8 cellular contexts compared by ENCODE assay signal in genomic region chr2:6909431-6910385, GRCh38. TPM values are rescaled to one million over a fixed set of nuclear protein-coding genes. Genes with fewer than 3 reads are reported as not detected.
A peak's percentile ranks its signal among the peaks of the same experiment; 100 is the strongest.
DNase-seq lines count a peak whose midpoint lies in the region; ATAC-seq, FAIRE-seq and TF ChIP-seq lines count a peak whose summit lies in the region.

No MANE protein-coding gene starts in this region.

- H3K9me3 Mint-ChIP-seq in activated naive CD4-positive, alpha-beta T cell treated with anti-CD3 and anti-CD28 coated beads for 36 hours = peaks cover 4% of the 10 kb centered on the region

- intact Hi-C loops in activated naive CD4-positive, alpha-beta T cell treated with anti-CD3 and anti-CD28 coated beads for 36 hours (cut with micrococcal nuclease) = loop anchor here (5.0 to 10.0 kb wide), 5 partner anchors 283 to 1773 kb away; partner anchors contain the start of gene ID2

- peak overlapping the region; percentile 100 for H3K27ac Mint-ChIP-seq in activated naive CD4-positive, alpha-beta T cell treated with anti-CD3 and anti-CD28 coated beads for 36 hours

- TF ChIP-seq CTCF in suprapubic skin (IDR thresholded peaks at IDR 0.05) = no peak

- H3K27me3 Mint-ChIP-seq in activated naive CD4-positive, alpha-beta T cell treated with anti-CD3 and anti-CD28 coated beads for 36 hours (ENCODE audit: low read depth) = no peaks in the 10 kb centered on the region

- no peaks in the 10 kb centered on the region for H3K27me3 ChIP-seq in thymus (ENCODE audit: control insufficient read depth, insufficient read depth)
- no peaks in the 10 kb centered on the region for H3K27me3 ChIP-seq in suprapubic skin

- H3K4me1 ChIP-seq in thymus (ENCODE audit: control insufficient read depth, insufficient read depth, low read length) (peaks cover 23% of the 10 kb centered on the region), suprapubic skin (no peaks in the 10 kb centered on the region)

- no peaks in the 10 kb centered on the region for H3K36me3 ChIP-seq in thymus (ENCODE audit: control insufficient read depth, insufficient read depth)
- H3K36me3 ChIP-seq in suprapubic skin = no peaks in the 10 kb centered on the region

- TF ChIP-seq EP300 in suprapubic skin (IDR thresholded peaks at IDR 0.05) = no peak

- TF ChIP-seq POLR2A in suprapubic skin (IDR thresholded peaks at IDR 0.05) = no peak

- DNase-seq in activated naive CD4-positive, alpha-beta T cell treated with anti-CD3 and anti-CD28 coated beads for 36 hours = peak; percentile 64
- no peak for DNase-seq in activated naive CD4-positive, alpha-beta T cell (lab: John Stamatoyannopoulos, UW)
- DNase-seq in T-helper 1 cell (peak in 3 of 5 donors; percentile 27 to 84 (median 45)), suprapubic skin (ENCODE audit: low spot score in 2 of 2) (no peak), RCC 7860 (ENCODE audit: low spot score) (no peak)
- no peak for DNase-seq in stimulated activated CD4-positive, alpha-beta T cell treated with anti-CD3 and anti-CD28 coated beads, Interleukin-2, amount 100 ng/mL, for 24 hours

- H3K4me3 Mint-ChIP-seq in activated naive CD4-positive, alpha-beta T cell treated with anti-CD3 and anti-CD28 coated beads for 36 hours = peak overlapping the region; percentile 65

- H3K27ac ChIP-seq in thymus (ENCODE audit: low read depth) (peak overlapping the region; percentile 75), suprapubic skin (no peak overlapping the region)

- peak; percentile 95 for ATAC-seq in HG03064 (IDR thresholded peaks at IDR 0.05; ENCODE audit: low read depth, unreplicated experiment)

- 41% methylated on average over 8 of the region's 8 CpGs for WGBS in thymus
- WGBS in suprapubic skin = 75% methylated on average over 8 of the region's 8 CpGs

- H3K4me1 Mint-ChIP-seq in activated naive CD4-positive, alpha-beta T cell treated with anti-CD3 and anti-CD28 coated beads for 36 hours (ENCODE audit: low read depth) = peaks cover 89% of the 10 kb centered on the region

- peaks cover 60% of the 10 kb centered on the region for H3K36me3 Mint-ChIP-seq in activated naive CD4-positive, alpha-beta T cell treated with anti-CD3 and anti-CD28 coated beads for 36 hours (ENCODE audit: low read depth)

- H3K4me3 ChIP-seq in thymus (ENCODE audit: low read length) (no peak overlapping the region), suprapubic skin (no peak overlapping the region)

- H3K9me3 ChIP-seq in thymus (ENCODE audit: control insufficient read depth) = no peaks in the 10 kb centered on the region
- no peaks in the 10 kb centered on the region for H3K9me3 ChIP-seq in suprapubic skin

- CTCF ChIA-PET in activated naive CD4-positive, alpha-beta T cell treated with anti-CD3 and anti-CD28 coated beads for 36 hours (lab: Charles Lee) = interaction anchor here (0.7 to 7.4 kb wide), 6 partner anchors 5 to 134 kb away, joined by 3 to 73 read pairs (median 10); partner anchors contain the start of genes CMPK2 and RNF144A

- no peak for FAIRE-seq in RCC 7860 (lab: Jason Lieb, UNC)

RNA-seq across cellular contexts. Expression of gene RNF144A, which starts 7.5 kb away (rescaled TPM):
- 10 to 100 TPM; 49.0 to 50.6 TPM for total RNA-seq in activated naive CD4-positive, alpha-beta T cell treated with anti-CD3 and anti-CD28 coated beads for 36 hours
- 4.0 TPM for polyA plus RNA-seq in thymus
- 10 to 100 TPM in 3 of 4 donors, 1 to 10 TPM in 1; 8.0 to 25.4 (median 15.8) TPM for total RNA-seq in suprapubic skin

RNA-seq across cellular contexts. Expression of gene RSAD2, which starts 32.1 kb away (rescaled TPM):
- total RNA-seq in activated naive CD4-positive, alpha-beta T cell treated with anti-CD3 and anti-CD28 coated beads for 36 hours = 1 to 10 TPM; 9.1 to 9.9 TPM
- 8.2 TPM for polyA plus RNA-seq in thymus
- 1 to 10 TPM in 1 of 4 donors, under 1 TPM in 1, not detected in 2; 0.24 to 1.5 TPM for total RNA-seq in suprapubic skin

RNA-seq across cellular contexts. Expression of gene CMPK2, which starts 44.0 kb away (rescaled TPM):
- total RNA-seq in activated naive CD4-positive, alpha-beta T cell treated with anti-CD3 and anti-CD28 coated beads for 36 hours = 1 to 10 TPM; 7.2 to 7.7 TPM
- polyA plus RNA-seq in thymus = 9.3 TPM
- 1 to 10 TPM in 3 of 4 donors, under 1 TPM in 1; 0.83 to 3.1 (median 1.3) TPM for total RNA-seq in suprapubic skin

Comparison
In these comparisons a context has a peak if more than half of its experiments do, and no peak if none do; other contexts are left out.
1. DNase-seq: peak in activated naive CD4-positive, alpha-beta T cell treated with anti-CD3 and anti-CD28 coated beads for 36 hours (single experiment) and T-helper 1 cell (3 of 5); none in activated naive CD4-positive, alpha-beta T cell (0 of 4), stimulated activated CD4-positive, alpha-beta T cell treated with anti-CD3 and anti-CD28 coated beads, Interleukin-2, amount 100 ng/mL, for 24 hours (0 of 2), suprapubic skin (0 of 2) and RCC 7860 (single experiment).
2. RNA of gene RSAD2, which starts 32.1 kb away (total RNA-seq): 9.1 to 9.9 TPM in activated naive CD4-positive, alpha-beta T cell treated with anti-CD3 and anti-CD28 coated beads for 36 hours; 0.24 to 1.5 TPM in suprapubic skin; every median in the first group is over 4 times any median in the second.